Comparison of ENCODE assay signal across 17 cellular contexts in genomic region chr6:137543114-137543513, GRCh38. TPM values are rescaled to one million over a fixed set of nuclear protein-coding genes. Genes with fewer than 3 reads are reported as not detected.
"Had no signal": no experiment of that assay in that cellular context is flagged by ENCODE, and none has a peak within 500 bp of the region (broad histone marks: within the 10 kb centered on the region; RNA-seq: fewer than 3 reads in every experiment).

No MANE protein-coding gene starts in this region.

- H3K4me1 Mint-ChIP-seq: nephron; stimulated activated naive B cell treated with anti-CD40 and anti-IgM and Interleukin-4, amounts not matched to agents 10 μg/mL and 1 μg/mL and 100 μg/mL, for 72 hours had no signal

- H3K4me1 ChIP-seq: foreskin keratinocyte, tibial artery, vagina had no signal

- H3K27ac Mint-ChIP-seq: nephron; progenitor cell of endocrine pancreas; stimulated activated naive B cell treated with anti-CD40 and anti-IgM and Interleukin-4, amounts not matched to agents 10 μg/mL and 1 μg/mL and 100 μg/mL, for 72 hours had no signal

- H3K36me3 ChIP-seq: tibial artery, vagina had no signal

- H3K27ac ChIP-seq: foreskin keratinocyte, skin epidermis, tibial artery, vagina had no signal

- H3K4me3 Mint-ChIP-seq: nephron; stimulated activated naive B cell treated with anti-CD40 and anti-IgM and Interleukin-4, amounts not matched to agents 10 μg/mL and 1 μg/mL and 100 μg/mL, for 72 hours had no signal

- H3K4me3 ChIP-seq: skin epidermis, tibial artery, vagina had no signal

- H3K9me3 Mint-ChIP-seq: nephron had no signal

- H3K36me3 Mint-ChIP-seq: stimulated activated naive B cell treated with anti-CD40 and anti-IgM and Interleukin-4, amounts not matched to agents 10 μg/mL and 1 μg/mL and 100 μg/mL, for 72 hours had no signal

- H3K9me3 ChIP-seq: tibial artery, vagina had no signal

- DNase-seq: activated CD4-positive, alpha-beta T cell treated with anti-CD3 and anti-CD28 coated beads for 4 hours; aorta; cerebellar nuclear complex; effector memory CD4-positive, alpha-beta T cell; foreskin keratinocyte; glutamatergic neuron; right cardiac atrium; stimulated activated CD4-positive, alpha-beta T cell treated with anti-CD3 and anti-CD28 coated beads, Interleukin-15, amount 100 ng/mL, for 24 hours; stimulated activated CD4-positive, alpha-beta T cell treated with anti-CD3 and anti-CD28 coated beads, Interleukin-4, amount 100 ng/mL, for 1 hour; stimulated activated naive B cell treated with anti-CD40 and anti-IgM and Interleukin-4, amounts not matched to agents 10 μg/mL and 1 μg/mL and 100 μg/mL, for 72 hours; tibial artery had no signal

- H3K27me3 ChIP-seq: tibial artery, vagina had no signal

RNA-seq across cellular contexts. Expression of gene OLIG3, which starts 48.9 kb away (rescaled TPM):
- total RNA-seq: aorta, foreskin keratinocyte, mesenteric fat pad, omental fat pad, progenitor cell of endocrine pancreas, right cardiac atrium, vagina had no signal
- polyA plus RNA-seq: aorta, foreskin keratinocyte, right cardiac atrium had no signal
